Comparison of ENCODE assay signal across 9 cellular contexts in the genomic region with DNA sequence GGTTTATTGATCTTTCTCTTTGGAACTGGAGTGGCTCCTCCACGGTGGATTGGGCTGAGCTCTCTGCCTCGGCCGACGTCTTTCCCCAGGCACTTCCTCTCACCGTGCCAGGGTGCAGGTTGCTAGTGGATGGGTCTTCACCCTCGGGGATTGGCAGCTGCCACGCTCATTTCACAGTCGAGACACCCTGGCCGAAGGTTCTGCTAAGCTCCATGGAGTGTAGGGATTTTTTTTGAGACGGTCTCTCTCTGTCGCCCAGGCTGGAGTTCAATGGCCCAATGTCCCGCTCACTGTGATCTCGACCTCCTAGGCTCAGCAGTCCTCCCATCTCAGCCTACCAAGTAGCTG.
A peak's percentile ranks its signal among the peaks of the same experiment; 100 is the strongest.
DNase-seq lines count a peak whose midpoint lies in the region; ATAC-seq and TF ChIP-seq lines count a peak whose summit lies in the region.
"Had no signal": no experiment of that assay in that cellular context is flagged by ENCODE, and none has a peak within 500 bp of the region (broad histone marks: within the 10 kb centered on the region; RNA-seq: fewer than 3 reads in every experiment).

No MANE protein-coding gene starts in this region.

- POLR2A ChIA-PET in WTC11 (lab: Charles Lee), result interaction anchor here (0.6 to 1.3 kb wide), 2 partner anchors 50 to 62 kb away, joined by 3 read pairs; no protein-coding TSS in a partner anchor

- DNase-seq in HFFc6 (no peak), WTC11 (ENCODE audit: low spot score) (no peak), NCI-H1105 treated with DMSO at 0.1 percent for 48 hours (lab: John Stamatoyannopoulos, UW) (no peak), mucosa of gallbladder (ENCODE audit: low spot score) (no peak)
- DNase-seq in stimulated activated effector memory CD8-positive, alpha-beta T cell treated with anti-CD3 and anti-CD28 coated beads, Interleukin-12 subunit alpha, Interleukin-12 subunit beta, amount 100 ng/mL, for 72 hours (ENCODE audit: low spot score in 2 of 2), result no peak
- no peak for DNase-seq in stimulated activated CD4-positive, alpha-beta T cell treated with anti-CD3 and anti-CD28 coated beads, Interleukin-15, amount 100 ng/mL, for 24 hours

- H3K36me3 Mint-ChIP-seq in HFFc6 (ENCODE audit: low read depth), result peaks cover 12% of the 10 kb centered on the region
- H3K36me3 Mint-ChIP-seq in WTC11, result no peaks in the 10 kb centered on the region
- peaks cover 26% of the 10 kb centered on the region for H3K36me3 Mint-ChIP-seq in stimulated activated effector memory CD8-positive, alpha-beta T cell treated with anti-CD3 and anti-CD28 coated beads, Interleukin-12 subunit alpha, Interleukin-12 subunit beta, amount 100 ng/mL, for 72 hours

- H3K9me3 Mint-ChIP-seq in HFFc6 (no peaks in the 10 kb centered on the region), WTC11 (no peaks in the 10 kb centered on the region)
- H3K9me3 Mint-ChIP-seq in stimulated activated effector memory CD8-positive, alpha-beta T cell treated with anti-CD3 and anti-CD28 coated beads, Interleukin-12 subunit alpha, Interleukin-12 subunit beta, amount 100 ng/mL, for 72 hours, result no peaks in the 10 kb centered on the region

- H3K27ac ChIP-seq in iPS-20b (ENCODE audit: low read length), result peak overlapping the region; percentile 87
- H3K27ac ChIP-seq: SJSA1 had no signal

- H3K27me3 Mint-ChIP-seq in HFFc6 (ENCODE audit: insufficient read depth), result peaks cover 14% of the 10 kb centered on the region
- no peaks in the 10 kb centered on the region; the same call in 1 of the 2 replicates for H3K27me3 Mint-ChIP-seq in WTC11 (ENCODE audit: low read depth)

- peaks cover 35% of the 10 kb centered on the region for H3K4me1 ChIP-seq in iPS-20b (ENCODE audit: insufficient read depth, low read length)

- no peaks in the 10 kb centered on the region for H3K36me3 ChIP-seq in iPS-20b (ENCODE audit: insufficient read depth, low read depth, low read length)

- H3K4me3 ChIP-seq in iPS-20b (ENCODE audit: low read length), result peak overlapping the region; percentile 24; the same call in 1 of the 2 replicates
- H3K4me3 ChIP-seq: K562, SJSA1 had no signal

- H3K27me3 ChIP-seq in iPS-20b (ENCODE audit: insufficient read depth, low read length), result no peaks in the 10 kb centered on the region
- H3K27me3 ChIP-seq: SJSA1 had no signal

- no peaks in the 10 kb centered on the region for H3K9me3 ChIP-seq in iPS-20b (ENCODE audit: insufficient read depth, low read depth, low read length)
- H3K9me3 ChIP-seq: SJSA1 had no signal

- H3K4me3 Mint-ChIP-seq in HFFc6, result peak overlapping the region; percentile 78
- H3K4me3 Mint-ChIP-seq in WTC11, result peak overlapping the region; percentile 48
- H3K4me3 Mint-ChIP-seq in stimulated activated effector memory CD8-positive, alpha-beta T cell treated with anti-CD3 and anti-CD28 coated beads, Interleukin-12 subunit alpha, Interleukin-12 subunit beta, amount 100 ng/mL, for 72 hours, result peak overlapping the region; percentile 58

- H3K4me1 Mint-ChIP-seq in HFFc6 (ENCODE audit: low read depth) (peaks cover 64% of the 10 kb centered on the region), WTC11 (peaks cover 71% of the 10 kb centered on the region)
- H3K4me1 Mint-ChIP-seq in stimulated activated effector memory CD8-positive, alpha-beta T cell treated with anti-CD3 and anti-CD28 coated beads, Interleukin-12 subunit alpha, Interleukin-12 subunit beta, amount 100 ng/mL, for 72 hours, result peaks cover 50% of the 10 kb centered on the region

- H3K27ac Mint-ChIP-seq in HFFc6 (peak overlapping the region; percentile 90), WTC11 (peak overlapping the region; percentile 99)
- peak overlapping the region; percentile 80 for H3K27ac Mint-ChIP-seq in stimulated activated effector memory CD8-positive, alpha-beta T cell treated with anti-CD3 and anti-CD28 coated beads, Interleukin-12 subunit alpha, Interleukin-12 subunit beta, amount 100 ng/mL, for 72 hours

- no peak for ATAC-seq in WTC11
- ATAC-seq in stimulated activated effector memory CD8-positive, alpha-beta T cell treated with anti-CD3 and anti-CD28 coated beads, Interleukin-12 subunit alpha, Interleukin-12 subunit beta, amount 100 ng/mL, for 72 hours, result no peak

- TF ChIP-seq CTCF in HFFc6 (IDR thresholded peaks at IDR 0.05) (no peak), WTC11 (IDR thresholded peaks at IDR 0.05) (no peak)

- peak overlapping the region; percentile 66; the same call in 1 of the 2 replicates for H3K9ac ChIP-seq in iPS-20b (ENCODE audit: low read depth, low read length)

- CTCF ChIA-PET in WTC11 (lab: Charles Lee), result interaction anchor here (0.8 to 5.2 kb wide), 13 partner anchors 8 to 333 kb away, joined by 3 to 93 read pairs (median 6); no protein-coding TSS in a partner anchor

TF ChIP-seq in WTC11, 78 proteins besides CTCF, POLR2A, EP300 and RAD21:
- TF ChIP-seq FOXP4 (CRISPR knock-in tag; IDR thresholded peaks at IDR 0.05) (no peak), HMGA2 (CRISPR knock-in tag; IDR thresholded peaks at IDR 0.05) (no peak), RORB (CRISPR knock-in tag; IDR thresholded peaks at IDR 0.05) (no peak), ARID4B (CRISPR knock-in tag; IDR thresholded peaks at IDR 0.05; ENCODE audit: borderline replicate concordance) (no peak), JUN (CRISPR knock-in tag; IDR thresholded peaks at IDR 0.05) (no peak), SMAD3 (CRISPR knock-in tag; IDR thresholded peaks at IDR 0.05; ENCODE audit: borderline replicate concordance) (no peak)
- TF ChIP-seq, protein P1, sequence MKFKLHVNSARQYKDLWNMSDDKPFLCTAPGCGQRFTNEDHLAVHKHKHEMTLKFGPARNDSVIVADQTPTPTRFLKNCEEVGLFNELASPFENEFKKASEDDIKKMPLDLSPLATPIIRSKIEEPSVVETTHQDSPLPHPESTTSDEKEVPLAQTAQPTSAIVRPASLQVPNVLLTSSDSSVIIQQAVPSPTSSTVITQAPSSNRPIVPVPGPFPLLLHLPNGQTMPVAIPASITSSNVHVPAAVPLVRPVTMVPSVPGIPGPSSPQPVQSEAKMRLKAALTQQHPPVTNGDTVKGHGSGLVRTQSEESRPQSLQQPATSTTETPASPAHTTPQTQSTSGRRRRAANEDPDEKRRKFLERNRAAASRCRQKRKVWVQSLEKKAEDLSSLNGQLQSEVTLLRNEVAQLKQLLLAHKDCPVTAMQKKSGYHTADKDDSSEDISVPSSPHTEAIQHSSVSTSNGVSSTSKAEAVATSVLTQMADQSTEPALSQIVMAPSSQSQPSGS (CRISPR knock-in tag; IDR thresholded peaks at IDR 0.05; ENCODE audit: borderline replicate concordance, low read depth), result no peak
- TF ChIP-seq, protein P2, sequence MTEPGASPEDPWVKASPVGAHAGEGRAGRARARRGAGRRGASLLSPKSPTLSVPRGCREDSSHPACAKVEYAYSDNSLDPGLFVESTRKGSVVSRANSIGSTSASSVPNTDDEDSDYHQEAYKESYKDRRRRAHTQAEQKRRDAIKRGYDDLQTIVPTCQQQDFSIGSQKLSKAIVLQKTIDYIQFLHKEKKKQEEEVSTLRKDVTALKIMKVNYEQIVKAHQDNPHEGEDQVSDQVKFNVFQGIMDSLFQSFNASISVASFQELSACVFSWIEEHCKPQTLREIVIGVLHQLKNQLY (CRISPR knock-in tag; IDR thresholded peaks at IDR 0.05), result no peak
